ENCODE assay signal across 9 cellular contexts in the genomic region with DNA sequence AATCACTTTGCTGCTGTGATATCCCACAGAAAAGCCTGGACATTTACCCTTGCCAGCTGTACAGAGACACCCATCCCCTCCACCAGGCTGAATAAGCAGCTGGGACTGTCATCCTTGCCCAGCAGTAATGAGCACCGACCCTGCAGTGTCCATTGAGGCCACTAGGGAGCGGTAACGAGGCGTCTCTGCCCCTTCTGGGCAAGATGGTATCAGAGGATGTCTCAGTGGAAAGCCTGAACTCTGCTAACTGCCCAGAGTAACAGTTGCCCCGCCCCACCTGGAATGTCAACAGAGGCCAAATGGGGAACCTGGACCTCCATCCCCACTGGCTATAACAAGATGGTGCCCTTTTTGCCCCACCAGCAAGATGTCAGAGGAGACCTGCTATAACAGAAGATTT. TPM values are rescaled to one million over a fixed set of nuclear protein-coding genes. Genes with fewer than 3 reads are reported as not detected.
DNase-seq lines count a peak whose midpoint lies in the region; TF ChIP-seq lines count a peak whose summit lies in the region.
"Had no signal": no experiment of that assay in that cellular context is flagged by ENCODE, and none has a peak within 500 bp of the region (broad histone marks: within the 10 kb centered on the region; RNA-seq: fewer than 3 reads in every experiment).

No MANE protein-coding gene starts in this region.

- no peaks in the 10 kb centered on the region for H3K4me1 Mint-ChIP-seq in activated CD4-positive, alpha-beta memory T cell treated with anti-CD3 and anti-CD28 coated beads, Interleukin-2, amount 10 ng/mL, durations not matched to agents 7 days and 5 days
- no peaks in the 10 kb centered on the region for H3K4me1 Mint-ChIP-seq in T-helper 2 cell treated with Interferon-gamma antibody and Interleukin-4, amounts not matched to agents 5 μg/mL and 100 μg/mL, for 36 hours (ENCODE audit: low read depth)
- H3K4me1 Mint-ChIP-seq in CD4-positive, alpha-beta memory T cell = no peaks in the 10 kb centered on the region
- H3K4me1 Mint-ChIP-seq: nephron had no signal

- H3K27ac ChIP-seq in DOHH2 (ENCODE audit: low read depth, low read length) (no peak overlapping the region), stomach (no peak overlapping the region)
- H3K27ac ChIP-seq in CD4-positive, alpha-beta memory T cell (ENCODE audit: low read depth, low read length) = no peak overlapping the region

- H3K9me3 ChIP-seq in DOHH2 (ENCODE audit: control insufficient read depth, insufficient read depth, low read length) = no peaks in the 10 kb centered on the region; the same call in 1 of the 2 replicates
- H3K9me3 ChIP-seq in stomach = no peaks in the 10 kb centered on the region
- H3K9me3 ChIP-seq in CD4-positive, alpha-beta memory T cell (ENCODE audit: control insufficient read depth in 1 of 2, low read length in 2 of 2) = no peaks in the 10 kb centered on the region

- TF ChIP-seq POLR2A in stomach (IDR thresholded peaks at IDR 0.05) = no peak

- no peak overlapping the region for H3K27ac Mint-ChIP-seq in activated CD4-positive, alpha-beta memory T cell treated with anti-CD3 and anti-CD28 coated beads, Interleukin-2, amount 10 ng/mL, durations not matched to agents 7 days and 5 days
- no peak overlapping the region for H3K27ac Mint-ChIP-seq in T-helper 2 cell treated with Interferon-gamma antibody and Interleukin-4, amounts not matched to agents 5 μg/mL and 100 μg/mL, for 36 hours
- H3K27ac Mint-ChIP-seq in CD4-positive, alpha-beta memory T cell = no peak overlapping the region
- H3K27ac Mint-ChIP-seq: nephron had no signal

- peaks cover 23% of the 10 kb centered on the region for H3K9me3 Mint-ChIP-seq in activated CD4-positive, alpha-beta memory T cell treated with anti-CD3 and anti-CD28 coated beads, Interleukin-2, amount 10 ng/mL, durations not matched to agents 7 days and 5 days
- H3K9me3 Mint-ChIP-seq in T-helper 2 cell treated with Interferon-gamma antibody and Interleukin-4, amounts not matched to agents 5 μg/mL and 100 μg/mL, for 36 hours = peaks cover 36% of the 10 kb centered on the region
- H3K9me3 Mint-ChIP-seq in CD4-positive, alpha-beta memory T cell = peaks cover 6 to 41% (median 22%) of the 10 kb centered on the region in 8 donors
- H3K9me3 Mint-ChIP-seq: nephron had no signal

- no peaks in the 10 kb centered on the region for H3K79me2 ChIP-seq in DOHH2 (ENCODE audit: control insufficient read depth, low read length)

- H4K20me1 ChIP-seq in DOHH2 (ENCODE audit: control insufficient read depth, insufficient read depth, low read depth, low read length) = no peaks in the 10 kb centered on the region

- no peak overlapping the region for H3K4me3 Mint-ChIP-seq in activated CD4-positive, alpha-beta memory T cell treated with anti-CD3 and anti-CD28 coated beads, Interleukin-2, amount 10 ng/mL, durations not matched to agents 7 days and 5 days
- H3K4me3 Mint-ChIP-seq in T-helper 2 cell treated with Interferon-gamma antibody and Interleukin-4, amounts not matched to agents 5 μg/mL and 100 μg/mL, for 36 hours = no peak overlapping the region
- H3K4me3 Mint-ChIP-seq in CD4-positive, alpha-beta memory T cell = no peak overlapping the region
- H3K4me3 Mint-ChIP-seq: nephron had no signal

- TF ChIP-seq CTCF in DOHH2 (IDR thresholded peaks at IDR 0.05; ENCODE audit: low read depth, low read length, poor library complexity, severe bottlenecking) (peak; percentile 72), stomach (IDR thresholded peaks at IDR 0.05) (peak in 1 of 7 experiments; percentile 23)

- no peak overlapping the region for H3K4me2 ChIP-seq in DOHH2 (ENCODE audit: low read length)

- intact Hi-C loops in stomach (cut with DNase I; ENCODE audit: low total_unique reads) = no loop called here
- intact Hi-C loops in CD4-positive, alpha-beta memory T cell (cut with micrococcal nuclease) = no loop called here

- WGBS in stomach, 5 donors = 5 to 17% (median 12%) methylated on average over 2 to 5 of the region's 5 CpGs

- no peaks in the 10 kb centered on the region for H3K27me3 Mint-ChIP-seq in activated CD4-positive, alpha-beta memory T cell treated with anti-CD3 and anti-CD28 coated beads, Interleukin-2, amount 10 ng/mL, durations not matched to agents 7 days and 5 days
- H3K27me3 Mint-ChIP-seq in T-helper 2 cell treated with Interferon-gamma antibody and Interleukin-4, amounts not matched to agents 5 μg/mL and 100 μg/mL, for 36 hours (ENCODE audit: low read depth) = no peaks in the 10 kb centered on the region
- peaks cover 2 to 13% of the 10 kb centered on the region in 2 donors for H3K27me3 Mint-ChIP-seq in CD4-positive, alpha-beta memory T cell

- no peaks in the 10 kb centered on the region for H3K36me3 Mint-ChIP-seq in activated CD4-positive, alpha-beta memory T cell treated with anti-CD3 and anti-CD28 coated beads, Interleukin-2, amount 10 ng/mL, durations not matched to agents 7 days and 5 days (ENCODE audit: low read depth)
- no peaks in the 10 kb centered on the region for H3K36me3 Mint-ChIP-seq in T-helper 2 cell treated with Interferon-gamma antibody and Interleukin-4, amounts not matched to agents 5 μg/mL and 100 μg/mL, for 36 hours (ENCODE audit: low read depth)
- H3K36me3 Mint-ChIP-seq in CD4-positive, alpha-beta memory T cell = peaks cover 3 to 4% of the 10 kb centered on the region in 2 donors

- H3K4me3 ChIP-seq in DOHH2 (ENCODE audit: low read length) (no peak overlapping the region), stomach (no peak overlapping the region)
- H3K4me3 ChIP-seq in CD4-positive, alpha-beta memory T cell (ENCODE audit: low read length in 2 of 2) = no peak overlapping the region

- no peak for TF ChIP-seq EP300 in stomach (IDR thresholded peaks at IDR 0.05)

- no peaks in the 10 kb centered on the region for H3K9me2 ChIP-seq in DOHH2 (replicated peaks; ENCODE audit: control insufficient read depth, low read length)

- no peaks in the 10 kb centered on the region for H3K27me3 ChIP-seq in DOHH2 (ENCODE audit: control insufficient read depth, low read length)
- H3K27me3 ChIP-seq in stomach = peaks cover 0 to 19% (median 0%) of the 10 kb centered on the region in 3 donors
- H3K27me3 ChIP-seq in CD4-positive, alpha-beta memory T cell (ENCODE audit: insufficient read depth, low read length) = no peaks in the 10 kb centered on the region

- CTCF ChIA-PET in activated CD4-positive, alpha-beta memory T cell treated with anti-CD3 and anti-CD28 coated beads, Interleukin-2, amount 10 ng/mL, durations not matched to agents 7 days and 5 days (lab: Charles Lee) = no interaction called here
- CTCF ChIA-PET in CD4-positive, alpha-beta memory T cell (lab: Charles Lee; ENCODE audit: partially characterized antibody) = no interaction called here

- POLR2A ChIA-PET in activated CD4-positive, alpha-beta memory T cell treated with anti-CD3 and anti-CD28 coated beads, Interleukin-2, amount 10 ng/mL, durations not matched to agents 7 days and 5 days (lab: Charles Lee) = no interaction called here
- POLR2A ChIA-PET in CD4-positive, alpha-beta memory T cell (lab: Charles Lee; ENCODE audit: partially characterized antibody) = no interaction called here

- no peaks in the 10 kb centered on the region for H3F3A ChIP-seq in DOHH2 (ENCODE audit: control insufficient read depth, insufficient read depth)

- H3K36me3 ChIP-seq in DOHH2 (ENCODE audit: control insufficient read depth, low read length) (no peaks in the 10 kb centered on the region), stomach (no peaks in the 10 kb centered on the region)
- no peaks in the 10 kb centered on the region for H3K36me3 ChIP-seq in CD4-positive, alpha-beta memory T cell (ENCODE audit: insufficient read depth, low read length)

- H3K4me1 ChIP-seq in DOHH2 (ENCODE audit: control insufficient read depth, low read length) = no peaks in the 10 kb centered on the region
- H3K4me1 ChIP-seq in stomach = no peaks in the 10 kb centered on the region
- H3K4me1 ChIP-seq in CD4-positive, alpha-beta memory T cell (ENCODE audit: insufficient read depth, low read length) = no peaks in the 10 kb centered on the region

- DNase-seq in HuH-7 (ENCODE audit: low spot score) (peak; percentile 77), islet precursor cell (peak; percentile 89), NCI-H1092 (lab: John Stamatoyannopoulos, UW) (no peak), stomach (no peak)
- peak; percentile 31 for DNase-seq in activated CD4-positive, alpha-beta memory T cell treated with anti-CD3 and anti-CD28 coated beads, Interleukin-2, amount 10 ng/mL, durations not matched to agents 7 days and 5 days
- no peak for DNase-seq in T-helper 2 cell treated with Interferon-gamma antibody and Interleukin-4, amounts not matched to agents 5 μg/mL and 100 μg/mL, for 36 hours (ENCODE audit: low spot score)
- DNase-seq in CD4-positive, alpha-beta memory T cell = no peak

RNA-seq across cellular contexts. Expression of gene CEACAM20, which starts 22.8 kb away (rescaled TPM):
- not detected for total RNA-seq in activated CD4-positive, alpha-beta memory T cell treated with anti-CD3 and anti-CD28 coated beads, Interleukin-2, amount 10 ng/mL, durations not matched to agents 7 days and 5 days
- total RNA-seq in stomach = under 1 TPM in 1 of 5 donors, not detected in 4; 0.55 TPM
- not detected for polyA plus RNA-seq in stomach
- not detected for total RNA-seq in CD4-positive, alpha-beta memory T cell
- not detected for polyA plus RNA-seq in CD4-positive, alpha-beta memory T cell

RNA-seq across cellular contexts. Expression of gene ZNF180, which starts 52.0 kb away (rescaled TPM):
- total RNA-seq in activated CD4-positive, alpha-beta memory T cell treated with anti-CD3 and anti-CD28 coated beads, Interleukin-2, amount 10 ng/mL, durations not matched to agents 7 days and 5 days = 10 to 100 TPM in 1 of 2 experiments, 1 to 10 TPM in 1; 9.7 to 11.0 TPM
- total RNA-seq in stomach = 10 to 100 TPM in 4 of 5 donors, under 1 TPM in 1; 0.58 to 94.7 (median 20.9) TPM
- polyA plus RNA-seq in stomach = 1 to 10 TPM; 2.7 to 4.6 (median 2.9) TPM
- total RNA-seq in CD4-positive, alpha-beta memory T cell = 10 to 100 TPM; 17.1 to 18.0 TPM
- 10 to 100 TPM in 1 of 2 donors, 1 to 10 TPM in 1; 5.2 to 10.8 TPM for polyA plus RNA-seq in CD4-positive, alpha-beta memory T cell

Comparison
In these comparisons a context has a peak if more than half of its experiments do, and no peak if none do; other contexts are left out.
1. DNase-seq: peak in HuH-7 (single experiment), activated CD4-positive, alpha-beta memory T cell treated with anti-CD3 and anti-CD28 coated beads, Interleukin-2, amount 10 ng/mL, durations not matched to agents 7 days and 5 days (single experiment) and islet precursor cell (single experiment); none in NCI-H1092 (single experiment), stomach (single experiment), T-helper 2 cell treated with Interferon-gamma antibody and Interleukin-4, amounts not matched to agents 5 μg/mL and 100 μg/mL, for 36 hours (single experiment) and CD4-positive, alpha-beta memory T cell (0 of 5).